In the genomic region with DNA sequence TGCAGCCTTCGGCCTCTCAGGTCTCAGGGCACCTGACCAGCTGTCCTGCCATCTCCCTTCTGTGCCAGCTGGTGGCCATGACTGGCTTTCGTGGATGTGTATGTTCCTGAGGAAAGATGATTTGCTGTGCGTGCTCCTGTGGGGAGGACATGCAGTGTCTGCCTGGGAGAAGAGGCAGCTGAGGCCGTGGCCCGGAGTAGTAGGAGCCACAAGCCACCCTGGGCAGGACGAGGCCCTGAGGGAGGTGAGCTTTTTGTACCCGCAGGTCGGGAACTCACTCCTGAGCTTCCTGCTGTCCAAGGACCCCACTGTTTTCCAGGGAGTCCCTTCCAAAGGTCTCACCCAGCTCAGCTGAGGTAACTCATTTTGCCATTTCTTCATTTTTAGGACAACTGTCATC, we compare ENCODE assay signal across 1 cellular context.
TF ChIP-seq lines count a peak whose summit lies in the region.

No MANE protein-coding gene starts in this region.

TF ChIP-seq in WTC11, 78 proteins besides CTCF, POLR2A, EP300 and RAD21 (continued from another document):
- TF ChIP-seq CBFB (CRISPR knock-in tag; IDR thresholded peaks at IDR 0.05; ENCODE audit: low read depth): no peak
- no peak for TF ChIP-seq ATF1 (CRISPR knock-in tag; IDR thresholded peaks at IDR 0.05)
